11 cellular contexts compared by ENCODE assay signal in the genomic region with DNA sequence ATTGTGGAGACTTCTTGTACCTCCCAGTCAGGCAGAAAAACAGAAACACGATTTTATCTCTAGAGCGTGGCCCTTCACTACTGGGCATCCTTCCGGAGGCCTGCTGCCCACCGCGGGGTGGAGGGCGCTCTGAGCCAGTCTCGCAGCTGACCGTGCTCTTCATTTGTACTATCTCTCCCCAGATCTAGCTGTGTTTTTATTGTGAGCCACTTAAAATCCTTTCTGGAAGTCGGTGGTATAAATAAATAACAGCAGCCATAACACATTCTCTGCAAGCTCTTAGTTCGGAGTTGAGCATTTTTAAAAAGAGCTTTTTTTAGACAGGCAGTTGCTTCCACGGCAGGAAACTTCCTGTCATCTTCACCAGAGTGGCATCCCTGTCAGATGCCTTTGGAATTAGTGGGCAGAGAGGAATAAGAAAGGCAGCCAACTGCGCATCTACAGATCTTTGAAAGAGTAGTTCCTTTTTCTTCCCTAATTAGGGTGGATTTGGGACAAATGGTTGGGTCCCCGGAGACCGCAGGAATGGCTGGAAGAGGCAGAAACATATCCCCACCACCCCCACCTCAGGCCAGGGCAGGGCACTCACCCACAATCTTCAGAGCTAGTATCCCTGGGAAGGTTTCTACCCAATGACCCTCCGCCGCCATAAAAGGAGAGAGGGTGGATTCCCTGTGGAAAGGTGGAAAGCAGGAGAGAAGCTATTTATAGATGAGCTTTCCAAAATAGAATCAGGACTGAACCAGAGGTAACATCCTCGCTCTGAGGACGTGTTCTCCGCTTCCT.
DNase-seq lines count a peak whose midpoint lies in the region; ATAC-seq and TF ChIP-seq lines count a peak whose summit lies in the region.
"Had no signal": no experiment of that assay in that cellular context is flagged by ENCODE, and none has a peak within 500 bp of the region (broad histone marks: within the 10 kb centered on the region; RNA-seq: fewer than 3 reads in every experiment).

No MANE protein-coding gene starts in this region.

- H3K9me2 ChIP-seq in hepatocyte (replicated peaks; ENCODE audit: insufficient read depth) = no peaks in the 10 kb centered on the region

- H3K79me2 ChIP-seq in hepatocyte = no peaks in the 10 kb centered on the region

- H3K4me3 ChIP-seq in hepatocyte (no peak overlapping the region), aorta (ENCODE audit: low read length in 2 of 2) (no peak overlapping the region), BE2C (ENCODE audit: low read depth, low read length) (no peak overlapping the region)

- H3K9me3 ChIP-seq in hepatocyte (ENCODE audit: low read depth) = no peaks in the 10 kb centered on the region
- H3K9me3 ChIP-seq in aorta (ENCODE audit: control insufficient read depth, low read length) = no peaks in the 10 kb centered on the region
- no peaks in the 10 kb centered on the region for H3K9me3 ChIP-seq in BE2C

- TF ChIP-seq CTCF in hepatocyte (IDR thresholded peaks at IDR 0.05; ENCODE audit: poor library complexity) (no peak), BE2C (IDR thresholded peaks at IDR 0.05; ENCODE audit: low read depth, low read length) (no peak)

- H4K20me1 ChIP-seq in hepatocyte (ENCODE audit: insufficient read depth, poor library complexity, severe bottlenecking) = no peaks in the 10 kb centered on the region

- DNase-seq in HT1080 (ENCODE audit: low read depth) = peak; percentile 69
- DNase-seq in caudate nucleus (lab: John Stamatoyannopoulos, UW) = peak in 20 of 61 donors; percentile 9 to 77 (median 29)
- no peak for DNase-seq in hepatocyte (ENCODE audit: low spot score)
- DNase-seq in aorta = no peak
- DNase-seq in BE2C = no peak
- no peak for DNase-seq in NCI-H2029 treated with DMSO at 0.1 percent for 48 hours (lab: John Stamatoyannopoulos, UW)
- DNase-seq: activated CD8-positive, alpha-beta T cell treated with anti-CD3 and anti-CD28 coated beads, Interleukin-2, amount 10 ng/mL, durations not matched to agents 7 days and 5 days; activated naive CD8-positive, alpha-beta T cell treated with anti-CD3 and anti-CD28 coated beads, Interleukin-2, amount 10 ng/mL, durations not matched to agents 7 days and 5 days; NCI-H526 treated with DMSO at 0.1 percent for 48 hours had no signal

- H3K4me2 ChIP-seq in hepatocyte = no peak overlapping the region

- intact Hi-C loops in aorta (cut with DNase I) = no loop called here

- peak; percentile 28 for ATAC-seq in aorta (ENCODE audit: low FRiP score)
- ATAC-seq in HG03135 (IDR thresholded peaks at IDR 0.05; ENCODE audit: unreplicated experiment) = no peak
- ATAC-seq: activated CD8-positive, alpha-beta T cell treated with anti-CD3 and anti-CD28 coated beads, Interleukin-2, amount 10 ng/mL, durations not matched to agents 7 days and 5 days had no signal

- no peaks in the 10 kb centered on the region for H3K36me3 ChIP-seq in hepatocyte (replicated peaks; ENCODE audit: insufficient read depth, low read depth)
- H3K36me3 ChIP-seq in aorta (ENCODE audit: control insufficient read depth in 1 of 2, insufficient read depth in 2 of 2, low read length in 1 of 2) = no peaks in the 10 kb centered on the region
- H3K36me3 ChIP-seq in BE2C = no peaks in the 10 kb centered on the region

- H3K27ac ChIP-seq in caudate nucleus (ENCODE audit: low read depth, low read length) = peak overlapping the region; percentile 49
- H3K27ac ChIP-seq in hepatocyte = peak overlapping the region; percentile 83
- H3K27ac ChIP-seq in aorta (ENCODE audit: low read depth in 1 of 2, low read length in 2 of 2) = no peak overlapping the region
- H3K27ac ChIP-seq: epithelial cell of prostate had no signal

- H3K27me3 ChIP-seq in hepatocyte = no peaks in the 10 kb centered on the region
- H3K27me3 ChIP-seq in aorta (ENCODE audit: control insufficient read depth in 1 of 2, insufficient read depth in 2 of 2, low read length in 1 of 2) = no peaks in the 10 kb centered on the region
- no peaks in the 10 kb centered on the region for H3K27me3 ChIP-seq in BE2C

- WGBS in hepatocyte (ENCODE audit: low lambda C conversion rate, missing lambda C conversion rate) = 78% methylated on average over 19 of the region's 19 CpGs
- WGBS in aorta, 2 donors = 72 to 77% methylated on average over 19 of the region's 19 CpGs

- H3K4me1 ChIP-seq in hepatocyte (ENCODE audit: insufficient read depth) (no peaks in the 10 kb centered on the region), aorta (ENCODE audit: control insufficient read depth in 1 of 2, insufficient read depth in 2 of 2, low read length in 2 of 2) (no peaks in the 10 kb centered on the region), BE2C (no peaks in the 10 kb centered on the region)

- H2AFZ ChIP-seq in hepatocyte = no peak overlapping the region

Comparison
In these comparisons a context has a peak if more than half of its experiments do, and no peak if none do; other contexts are left out.
1. H3K27ac ChIP-seq: peak in caudate nucleus (single experiment) and hepatocyte (single experiment); none in aorta (0 of 2).